14 cellular contexts compared by ENCODE assay signal in the genomic region with DNA sequence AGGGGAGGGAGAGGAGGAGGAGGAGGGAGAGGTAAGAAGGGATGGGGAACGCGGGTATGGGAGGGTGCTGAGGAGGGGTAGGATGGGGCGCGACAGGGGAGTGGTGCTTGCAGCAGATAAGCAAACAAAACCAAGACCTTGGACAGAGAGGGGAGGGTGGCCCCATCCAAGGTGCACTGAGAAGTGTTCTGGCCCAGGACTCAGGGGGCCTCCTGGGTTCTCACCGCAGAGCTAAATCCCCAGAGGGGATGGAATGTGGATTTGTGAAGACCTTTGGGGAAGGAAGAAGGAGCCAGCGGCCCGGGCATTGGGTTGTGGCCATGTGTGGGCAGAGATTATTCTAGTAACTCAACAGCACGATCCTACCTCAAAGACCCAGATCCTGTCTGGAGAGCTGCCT.
DNase-seq lines count a peak whose midpoint lies in the region; ATAC-seq and TF ChIP-seq lines count a peak whose summit lies in the region.
"Had no signal": no experiment of that assay in that cellular context is flagged by ENCODE, and none has a peak within 500 bp of the region (broad histone marks: within the 10 kb centered on the region; RNA-seq: fewer than 3 reads in every experiment).

No MANE protein-coding gene starts in this region.

- 0 out of 2 replicates have a peak overlapping the region, but pooled peaks have one; percentile 21 for H2AK5ac ChIP-seq in IMR-90 (ENCODE audit: low read depth, low read length)

- H2BK120ac ChIP-seq in IMR-90 (ENCODE audit: low read depth, low read length), result no peak overlapping the region

- H4K20me1 ChIP-seq in IMR-90 (ENCODE audit: insufficient read depth, low read length), result no peaks in the 10 kb centered on the region

- dilution Hi-C loops in IMR-90 (cut with HindIII; ENCODE audit: low sequenced_read_pairs, unreplicated experiment), result no loop called here

- no peak overlapping the region for H2AFZ ChIP-seq in IMR-90 (replicated peaks; ENCODE audit: low read length, poor library complexity)
- H2AFZ ChIP-seq: GM23338 had no signal

- H3K9ac ChIP-seq in IMR-90 (ENCODE audit: low read depth, low read length), result no peak overlapping the region

- H3K9me3 ChIP-seq in IMR-90 (ENCODE audit: control insufficient read depth, insufficient read depth, low read length), result peaks cover 11% of the 10 kb centered on the region

- DNase-seq in activated effector memory CD4-positive, alpha-beta T cell treated with anti-CD3 and anti-CD28 coated beads, Interleukin-2, amount 50 U/mL, for 16 hours, result peak; percentile 43
- no peak for DNase-seq in activated effector memory CD4-positive, alpha-beta T cell treated with Interleukin-2 at 50 U/mL for 16 hours
- no peak for DNase-seq in IMR-90
- DNase-seq in mesenteric fat pad (ENCODE audit: low spot score), result peak; percentile 65
- no peak for DNase-seq in KG1 (lab: John Stamatoyannopoulos, UW)
- DNase-seq in substantia nigra (lab: John Stamatoyannopoulos, UW), result no peak
- no peak for DNase-seq in nephron progenitor cell
- DNase-seq: 8988T; AML-193; C1 segment of cervical spinal cord; CD4-positive, alpha-beta memory T cell; DMS79 had no signal

- no peak overlapping the region for H4K8ac ChIP-seq in IMR-90 (ENCODE audit: low read depth in 2 of 2, low read length in 2 of 2)

- in situ Hi-C loops in IMR-90 (cut with MboI; ENCODE audit: low sequenced_read_pairs), result no loop called here

- H3K4me3 Mint-ChIP-seq in nephron progenitor cell, result no peak overlapping the region
- H3K4me3 Mint-ChIP-seq: CD4-positive, alpha-beta memory T cell; GM23338 had no signal

- no peak for TF ChIP-seq RAD21 in IMR-90 (IDR thresholded peaks at IDR 0.05; ENCODE audit: low read length)

- no peak for TF ChIP-seq POLR2A in IMR-90 (IDR thresholded peaks at IDR 0.05; ENCODE audit: low read depth, low read length)

- no peak overlapping the region for H3K4me3 ChIP-seq in IMR-90 (ENCODE audit: insufficient read depth, low read depth, low read length)
- H3K4me3 ChIP-seq: GM23338, HAP-1 had no signal

- H3K18ac ChIP-seq in IMR-90 (ENCODE audit: low read depth, low read length), result no peak overlapping the region

- no peak for ATAC-seq in IMR-90 (ENCODE audit: low read depth)
- ATAC-seq: GM23338 had no signal

- no peak overlapping the region; the same call in 2 of the 3 replicates for H2BK15ac ChIP-seq in IMR-90 (ENCODE audit: low read depth, low read length)

- H3K4me1 ChIP-seq in IMR-90 (ENCODE audit: control insufficient read depth, insufficient read depth, low read length), result no peaks in the 10 kb centered on the region
- H3K4me1 ChIP-seq: HAP-1 had no signal

- no peaks in the 10 kb centered on the region for H3K9me1 ChIP-seq in IMR-90 (ENCODE audit: insufficient read depth, low read length)

- no peak overlapping the region for H3K4me2 ChIP-seq in IMR-90 (ENCODE audit: low read depth, low read length)
- H3K4me2 ChIP-seq: GM23338 had no signal

- no peak overlapping the region for H3K27ac Mint-ChIP-seq in nephron progenitor cell
- H3K27ac Mint-ChIP-seq: CD4-positive, alpha-beta memory T cell; GM23338 had no signal

- POLR2A ChIA-PET in IMR-90 (lab: Charles Lee; ENCODE audit: unreplicated experiment), result interaction anchor here (0.5 kb wide), 1 partner anchor 25 kb away, joined by 4 read pairs; no protein-coding TSS in a partner anchor

- BruUV-seq in IMR-90 (replicated peaks; lab: Mats Ljungman, UMichigan), result no TSS peak

- no peak overlapping the region for H3K14ac ChIP-seq in IMR-90 (replicated peaks; ENCODE audit: low read depth, low read length)

- H3K36me3 ChIP-seq in IMR-90 (ENCODE audit: control insufficient read depth, insufficient read depth, low read length), result no peaks in the 10 kb centered on the region
- H3K36me3 ChIP-seq: HAP-1 had no signal

- H2AK9ac ChIP-seq in IMR-90 (replicated peaks; ENCODE audit: low read depth, low read length, poor library complexity), result no peak overlapping the region

- WGBS in IMR-90 (ENCODE audit: extremely low coverage in 2 of 2, insufficient read length in 1 of 2), 2 experiments, result 82% methylated on average over 4 of the region's 8 CpGs; no CpG with 5 or more reads in 1 of the 2 experiments

- no peak overlapping the region for H3K4ac ChIP-seq in IMR-90 (ENCODE audit: low read depth, low read length)

- peaks cover 2% of the 10 kb centered on the region for H3K27me3 Mint-ChIP-seq in nephron progenitor cell (ENCODE audit: low read depth, poor library complexity)

- no peak overlapping the region for H2BK20ac ChIP-seq in IMR-90 (ENCODE audit: low read depth, low read length)

- CTCF ChIA-PET in IMR-90 (lab: Yijun Ruan, JAX), result no interaction called here

- H4K5ac ChIP-seq in IMR-90 (ENCODE audit: low read depth, low read length), result no peak overlapping the region

- H3K4me1 Mint-ChIP-seq in nephron progenitor cell, result peaks cover 24% of the 10 kb centered on the region
- H3K4me1 Mint-ChIP-seq: CD4-positive, alpha-beta memory T cell; GM23338 had no signal

- no peaks in the 10 kb centered on the region for H3K79me1 ChIP-seq in IMR-90 (ENCODE audit: low read depth in 1 of 2, low read length in 2 of 2)

- H3K27ac ChIP-seq in IMR-90 (ENCODE audit: insufficient read depth, low read length) (no peak overlapping the region), substantia nigra (ENCODE audit: low read depth, low read length, poor library complexity, severe bottlenecking) (no peak overlapping the region)

- H3K36me3 Mint-ChIP-seq in nephron progenitor cell (ENCODE audit: low read depth), result no peaks in the 10 kb centered on the region

- H3K9me3 Mint-ChIP-seq in nephron progenitor cell, result peaks cover 29% of the 10 kb centered on the region

- H2BK5ac ChIP-seq in IMR-90 (ENCODE audit: low read depth, low read length, poor library complexity, severe bottlenecking), result no peak overlapping the region

- no peak overlapping the region for H4K91ac ChIP-seq in IMR-90 (ENCODE audit: insufficient read depth, low read depth, low read length)

- no peak overlapping the region for H3K56ac ChIP-seq in IMR-90 (ENCODE audit: extremely low read depth, insufficient read depth, low read length)

- intact Hi-C loops in IMR-90 (cut with micrococcal nuclease), result no loop called here

- peaks cover 7% of the 10 kb centered on the region; the same call in 1 of the 2 replicates for H3K27me3 ChIP-seq in IMR-90 (ENCODE audit: control insufficient read depth, insufficient read depth, low read length)

- TF ChIP-seq CTCF in IMR-90 (conservative IDR thresholded peaks at IDR 0.05; ENCODE audit: low read depth, low read length) (no peak), nephron progenitor cell (IDR thresholded peaks at IDR 0.05) (no peak)

- H3K23ac ChIP-seq in IMR-90 (ENCODE audit: low read depth, low read length), result no peak overlapping the region

TF ChIP-seq in IMR-90, 13 proteins besides CTCF, POLR2A, EP300 and RAD21:
- TF ChIP-seq, protein P1, sequence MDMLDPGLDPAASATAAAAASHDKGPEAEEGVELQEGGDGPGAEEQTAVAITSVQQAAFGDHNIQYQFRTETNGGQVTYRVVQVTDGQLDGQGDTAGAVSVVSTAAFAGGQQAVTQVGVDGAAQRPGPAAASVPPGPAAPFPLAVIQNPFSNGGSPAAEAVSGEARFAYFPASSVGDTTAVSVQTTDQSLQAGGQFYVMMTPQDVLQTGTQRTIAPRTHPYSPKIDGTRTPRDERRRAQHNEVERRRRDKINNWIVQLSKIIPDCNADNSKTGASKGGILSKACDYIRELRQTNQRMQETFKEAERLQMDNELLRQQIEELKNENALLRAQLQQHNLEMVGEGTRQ (IDR thresholded peaks at IDR 0.05; ENCODE audit: low read depth, low read length), result no peak
- TF ChIP-seq ELK1 (IDR thresholded peaks at IDR 0.05; ENCODE audit: borderline replicate concordance, low read depth, low read length) (no peak), SMC3 (IDR thresholded peaks at IDR 0.05; ENCODE audit: low read depth, low read length) (no peak), CEBPB (IDR thresholded peaks at IDR 0.05; ENCODE audit: low read depth, low read length) (no peak), MXI1 (IDR thresholded peaks at IDR 0.05; ENCODE audit: borderline replicate concordance, low read depth, low read length) (no peak), FOS (IDR thresholded peaks at IDR 0.05; ENCODE audit: low read depth, low read length) (no peak)

Comparison
In these comparisons a context has a peak if more than half of its experiments do, and no peak if none do; other contexts are left out.
1. DNase-seq: peak in activated effector memory CD4-positive, alpha-beta T cell treated with anti-CD3 and anti-CD28 coated beads, Interleukin-2, amount 50 U/mL, for 16 hours (single experiment) and mesenteric fat pad (single experiment); none in activated effector memory CD4-positive, alpha-beta T cell treated with Interleukin-2 at 50 U/mL for 16 hours (single experiment), IMR-90 (single experiment), KG1 (single experiment), substantia nigra (0 of 49) and nephron progenitor cell (single experiment).